Comparison of ENCODE assay signal across 11 cellular contexts in the genomic region with DNA sequence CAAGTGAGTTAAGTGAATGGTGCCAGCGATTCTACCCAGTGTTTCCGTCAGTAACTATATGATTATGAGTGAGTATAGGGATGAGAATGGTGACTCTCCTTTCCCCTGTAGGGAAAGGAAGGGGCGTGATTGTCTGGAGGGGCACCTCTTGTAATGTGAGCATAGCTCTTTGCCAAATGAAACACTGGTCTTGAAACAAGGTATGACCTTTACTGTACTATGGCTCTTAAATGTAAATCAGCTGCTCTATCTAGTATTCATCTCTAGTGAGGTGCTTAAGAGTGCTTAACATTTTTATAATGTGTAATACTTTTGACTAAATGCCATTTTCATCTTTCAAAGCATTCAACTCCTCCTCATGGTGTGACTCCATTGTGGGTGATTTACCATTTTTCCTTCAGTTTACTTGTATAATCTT. TPM values are rescaled to one million over a fixed set of nuclear protein-coding genes. Genes with fewer than 3 reads are reported as not detected.
DNase-seq lines count a peak whose midpoint lies in the region; ATAC-seq, FAIRE-seq and TF ChIP-seq lines count a peak whose summit lies in the region.
"Had no signal": no experiment of that assay in that cellular context is flagged by ENCODE, and none has a peak within 500 bp of the region (broad histone marks: within the 10 kb centered on the region; RNA-seq: fewer than 3 reads in every experiment).

No MANE protein-coding gene starts in this region.

- H3K9me3 ChIP-seq in keratinocyte (ENCODE audit: control insufficient read depth, low read depth, low read length): no peaks in the 10 kb centered on the region
- H3K9me3 ChIP-seq: stomach had no signal

- no peaks in the 10 kb centered on the region for H3K27me3 ChIP-seq in keratinocyte (ENCODE audit: control insufficient read depth, extremely low read depth, insufficient read depth, low read length)
- H3K27me3 ChIP-seq: dorsolateral prefrontal cortex, stomach had no signal

- peak; percentile 87 for ATAC-seq in stimulated activated naive CD8-positive, alpha-beta T cell treated with anti-CD3 and anti-CD28 coated beads, Interleukin-15, Interleukin-2, amounts not matched to agents 100 U/mL and 50 U/mL, for 24 hours
- no peak for ATAC-seq in stimulated activated naive CD8-positive, alpha-beta T cell treated with anti-CD3 and anti-CD28 coated beads, Interleukin-15, amount 100 ng/mL, for 72 hours
- ATAC-seq in SK-N-SH treated with all-trans-retinoic acid at 6 μM for 48 hours (peak; percentile 35), left colon (no peak)

- peaks cover 12% of the 10 kb centered on the region for H3K9me1 ChIP-seq in keratinocyte (ENCODE audit: control insufficient read depth, extremely low read depth, insufficient read depth, low read length)

- no peak overlapping the region for H3K9ac ChIP-seq in keratinocyte (ENCODE audit: control insufficient read depth, extremely low read depth, insufficient read depth, low read length)

- peak overlapping the region in 1 of 2 donors; percentile 58 for H3K27ac Mint-ChIP-seq in stimulated activated naive CD8-positive, alpha-beta T cell treated with anti-CD3 and anti-CD28 coated beads, Interleukin-15, amount 100 ng/mL, for 72 hours

- peaks cover 56% of the 10 kb centered on the region for H4K20me1 ChIP-seq in keratinocyte (ENCODE audit: control insufficient read depth, extremely low read depth, insufficient read depth, low read length)

- no peak overlapping the region for H2AFZ ChIP-seq in keratinocyte (ENCODE audit: control insufficient read depth, low read length)

- H3K4me2 ChIP-seq in keratinocyte (ENCODE audit: control insufficient read depth, extremely low read depth, insufficient read depth, low read depth, low read length): no peak overlapping the region

- dilution Hi-C loops in keratinocyte (cut with MboI; ENCODE audit: extremely low pct_ligation_motif_present, low sequenced_read_pairs): no loop called here

- H3K27me3 Mint-ChIP-seq in stimulated activated naive CD8-positive, alpha-beta T cell treated with anti-CD3 and anti-CD28 coated beads, Interleukin-15, amount 100 ng/mL, for 72 hours: no peaks in the 10 kb centered on the region

- H3K4me1 Mint-ChIP-seq in stimulated activated naive CD8-positive, alpha-beta T cell treated with anti-CD3 and anti-CD28 coated beads, Interleukin-15, amount 100 ng/mL, for 72 hours: peaks cover 79% of the 10 kb centered on the region

- H3K36me3 ChIP-seq in keratinocyte (ENCODE audit: control insufficient read depth in 2 of 2, extremely low read depth in 1 of 2, insufficient read depth in 2 of 2, low read length in 2 of 2): peaks cover 6 to 12% of the 10 kb centered on the region in 2 experiments
- H3K36me3 ChIP-seq: stomach had no signal

- peak overlapping the region in 1 of 2 donors; percentile 41 for H3K4me3 Mint-ChIP-seq in stimulated activated naive CD8-positive, alpha-beta T cell treated with anti-CD3 and anti-CD28 coated beads, Interleukin-15, amount 100 ng/mL, for 72 hours

- intact Hi-C loops in left colon (cut with DNase I, micrococcal nuclease): no loop called here

- no peak for DNase-seq in stimulated activated naive CD8-positive, alpha-beta T cell treated with anti-CD3 and anti-CD28 coated beads, Interleukin-15, Interleukin-2, amounts not matched to agents 100 U/mL and 50 U/mL, for 24 hours
- no peak for DNase-seq in stimulated activated naive CD8-positive, alpha-beta T cell treated with anti-CD3 and anti-CD28 coated beads, Interleukin-15, amount 100 ng/mL, for 72 hours
- DNase-seq in keratinocyte (ENCODE audit: low read depth, low spot score): no peak
- DNase-seq in foreskin fibroblast: no peak
- no peak for DNase-seq in activated CD8-positive, alpha-beta memory T cell treated with anti-CD3 and anti-CD28 coated beads for 24 hours
- DNase-seq in left colon: no peak
- no peak for DNase-seq in cortex of kidney (lab: John Stamatoyannopoulos, UW)
- DNase-seq: dorsolateral prefrontal cortex, NCI-H1930, stomach had no signal

- FAIRE-seq in keratinocyte (lab: Jason Lieb, UNC): no peak

- peak overlapping the region; percentile 1 for H3K27ac ChIP-seq in keratinocyte (ENCODE audit: control insufficient read depth, insufficient read depth, low read length)

- H3K9me3 Mint-ChIP-seq in stimulated activated naive CD8-positive, alpha-beta T cell treated with anti-CD3 and anti-CD28 coated beads, Interleukin-15, amount 100 ng/mL, for 72 hours: no peaks in the 10 kb centered on the region

- H3K79me2 ChIP-seq in keratinocyte (ENCODE audit: control insufficient read depth, insufficient read depth, low read length): peaks cover 98% of the 10 kb centered on the region

- no peak overlapping the region for H3K4me3 ChIP-seq in keratinocyte (ENCODE audit: control insufficient read depth in 2 of 3, extremely low read depth in 1 of 3, insufficient read depth in 2 of 3, low read depth in 1 of 3, low read length in 3 of 3)
- no peak overlapping the region for H3K4me3 ChIP-seq in foreskin fibroblast (ENCODE audit: low read depth in 1 of 2, low read length in 2 of 2)
- H3K4me3 ChIP-seq: stomach had no signal

- TF ChIP-seq CTCF in keratinocyte (optimal IDR thresholded peaks at IDR 0.05 in 1 of 3, IDR thresholded peaks at IDR 0.05 in 1 of 3, conservative IDR thresholded peaks at IDR 0.05 in 1 of 3; ENCODE audit: extremely low read depth in 1 of 3, insufficient read depth in 2 of 3, low read length in 3 of 3): no peak
- no peak for TF ChIP-seq CTCF in foreskin fibroblast (IDR thresholded peaks at IDR 0.05; ENCODE audit: low read depth, low read length)

- H3K4me1 ChIP-seq in keratinocyte (ENCODE audit: control insufficient read depth, extremely low read depth, insufficient read depth, low read length): peaks cover 30% of the 10 kb centered on the region

TF ChIP-seq in SK-N-SH treated with all-trans-retinoic acid at 6 μM for 48 hours, 23 proteins besides CTCF, POLR2A, EP300 and RAD21:
- no peak for TF ChIP-seq ZNF8 (CRISPR knock-in tag; IDR thresholded peaks at IDR 0.05)
- TF ChIP-seq BACH2 (CRISPR knock-in tag; IDR thresholded peaks at IDR 0.05; ENCODE audit: borderline replicate concordance): no peak
- TF ChIP-seq, protein P1, sequence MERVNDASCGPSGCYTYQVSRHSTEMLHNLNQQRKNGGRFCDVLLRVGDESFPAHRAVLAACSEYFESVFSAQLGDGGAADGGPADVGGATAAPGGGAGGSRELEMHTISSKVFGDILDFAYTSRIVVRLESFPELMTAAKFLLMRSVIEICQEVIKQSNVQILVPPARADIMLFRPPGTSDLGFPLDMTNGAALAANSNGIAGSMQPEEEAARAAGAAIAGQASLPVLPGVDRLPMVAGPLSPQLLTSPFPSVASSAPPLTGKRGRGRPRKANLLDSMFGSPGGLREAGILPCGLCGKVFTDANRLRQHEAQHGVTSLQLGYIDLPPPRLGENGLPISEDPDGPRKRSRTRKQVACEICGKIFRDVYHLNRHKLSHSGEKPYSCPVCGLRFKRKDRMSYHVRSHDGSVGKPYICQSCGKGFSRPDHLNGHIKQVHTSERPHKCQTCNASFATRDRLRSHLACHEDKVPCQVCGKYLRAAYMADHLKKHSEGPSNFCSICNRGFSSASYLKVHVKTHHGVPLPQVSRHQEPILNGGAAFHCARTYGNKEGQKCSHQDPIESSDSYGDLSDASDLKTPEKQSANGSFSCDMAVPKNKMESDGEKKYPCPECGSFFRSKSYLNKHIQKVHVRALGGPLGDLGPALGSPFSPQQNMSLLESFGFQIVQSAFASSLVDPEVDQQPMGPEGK (CRISPR knock-in tag; IDR thresholded peaks at IDR 0.05; ENCODE audit: borderline replicate concordance): no peak
- TF ChIP-seq, protein P2, sequence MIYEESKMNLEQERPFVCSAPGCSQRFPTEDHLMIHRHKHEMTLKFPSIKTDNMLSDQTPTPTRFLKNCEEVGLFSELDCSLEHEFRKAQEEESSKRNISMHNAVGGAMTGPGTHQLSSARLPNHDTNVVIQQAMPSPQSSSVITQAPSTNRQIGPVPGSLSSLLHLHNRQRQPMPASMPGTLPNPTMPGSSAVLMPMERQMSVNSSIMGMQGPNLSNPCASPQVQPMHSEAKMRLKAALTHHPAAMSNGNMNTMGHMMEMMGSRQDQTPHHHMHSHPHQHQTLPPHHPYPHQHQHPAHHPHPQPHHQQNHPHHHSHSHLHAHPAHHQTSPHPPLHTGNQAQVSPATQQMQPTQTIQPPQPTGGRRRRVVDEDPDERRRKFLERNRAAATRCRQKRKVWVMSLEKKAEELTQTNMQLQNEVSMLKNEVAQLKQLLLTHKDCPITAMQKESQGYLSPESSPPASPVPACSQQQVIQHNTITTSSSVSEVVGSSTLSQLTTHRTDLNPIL (CRISPR knock-in tag; IDR thresholded peaks at IDR 0.05; ENCODE audit: low read depth): no peak
- no peak for TF ChIP-seq RARB (CRISPR knock-in tag; IDR thresholded peaks at IDR 0.05)
- no peak for TF ChIP-seq ESRRG (CRISPR knock-in tag; IDR thresholded peaks at IDR 0.05)
- no peak for TF ChIP-seq ZNF70 (CRISPR knock-in tag; IDR thresholded peaks at IDR 0.05)
- no peak for TF ChIP-seq GLIS3 (CRISPR knock-in tag; IDR thresholded peaks at IDR 0.05)
TF ChIP-seq in SK-N-SH treated with all-trans-retinoic acid at 6 μM for 48 hours: peak in this region for 0.

RNA-seq across cellular contexts. Expression of a gene that starts 11.0 kb away (rescaled TPM):
- 17.9 to 23.6 TPM (median 22.5 TPM) in 3 replicates for polyA plus RNA-seq in keratinocyte
- 28.7 TPM for polyA plus RNA-seq in keratinocyte (2011; ENCODE audit: low read depth)
- 19.9 and 27.6 TPM in 2 replicates for polyA plus RNA-seq in keratinocyte (2011; cell fraction: cytosol; rRNA removed)
- 39.0 and 40.5 TPM in 2 replicates for polyA plus RNA-seq in keratinocyte (2011; cell fraction: nucleus; rRNA removed)
- polyA plus RNA-seq in keratinocyte (2012; ENCODE audit: low replicate concordance): 25.1 and 25.4 TPM in 2 replicates
- polyA minus RNA-seq in keratinocyte: 5.8 to 34.4 TPM (median 19.9 TPM) in 3 replicates
- polyA minus RNA-seq in keratinocyte (2011; cell fraction: cytosol; rRNA and poly(A)+ RNA removed): 13.6 TPM
- polyA minus RNA-seq in keratinocyte (2011; cell fraction: nucleus; rRNA and poly(A)+ RNA removed): 8.5 and 17.2 TPM in 2 replicates
- 10 to 100 TPM; 26.9 to 28.8 TPM for total RNA-seq in left colon

RNA-seq across cellular contexts. Expression of a gene that starts 53.6 kb away (rescaled TPM):
- 15.1 to 17.2 TPM (median 17.1 TPM) in 3 replicates for polyA plus RNA-seq in keratinocyte
- 3.3 TPM for polyA plus RNA-seq in keratinocyte (2011; ENCODE audit: low read depth)
- 14.2 and 15.5 TPM in 2 replicates for polyA plus RNA-seq in keratinocyte (2011; cell fraction: cytosol; rRNA removed)
- polyA plus RNA-seq in keratinocyte (2011; cell fraction: nucleus; rRNA removed): 36.0 and 44.7 TPM in 2 replicates
- 10.8 and 20.9 TPM in 2 replicates for polyA plus RNA-seq in keratinocyte (2012; ENCODE audit: low replicate concordance)
- 33.8 to 60.2 TPM (median 36.5 TPM) in 3 replicates for polyA minus RNA-seq in keratinocyte
- 26.3 TPM for polyA minus RNA-seq in keratinocyte (2011; cell fraction: cytosol; rRNA and poly(A)+ RNA removed)
- 21.2 and 32.6 TPM in 2 replicates for polyA minus RNA-seq in keratinocyte (2011; cell fraction: nucleus; rRNA and poly(A)+ RNA removed)
- 10 to 100 TPM; 72.1 to 74.0 TPM for total RNA-seq in left colon

Comparison
In these comparisons a context has a peak if more than half of its experiments do, and no peak if none do; other contexts are left out.
1. ATAC-seq: peak in stimulated activated naive CD8-positive, alpha-beta T cell treated with anti-CD3 and anti-CD28 coated beads, Interleukin-15, Interleukin-2, amounts not matched to agents 100 U/mL and 50 U/mL, for 24 hours (single experiment) and SK-N-SH treated with all-trans-retinoic acid at 6 μM for 48 hours (single experiment); none in stimulated activated naive CD8-positive, alpha-beta T cell treated with anti-CD3 and anti-CD28 coated beads, Interleukin-15, amount 100 ng/mL, for 72 hours (single experiment) and left colon (single experiment).